In genomic region chr3:128152419-128153155, GRCh38 we compare ENCODE assay signal across 8 cellular contexts. TPM values are rescaled to one million over a fixed set of nuclear protein-coding genes. Genes with fewer than 3 reads are reported as not detected.
DNase-seq lines count a peak whose midpoint lies in the region; ATAC-seq, FAIRE-seq and TF ChIP-seq lines count a peak whose summit lies in the region.

No MANE protein-coding gene starts in this region.

- TF ChIP-seq CTCF in GM12875 (IDR thresholded peaks at IDR 0.05; ENCODE audit: borderline replicate concordance, insufficient read depth, low read depth, low read length) = no peak
- no peak for TF ChIP-seq CTCF in stomach (IDR thresholded peaks at IDR 0.05)

- H3K27me3 ChIP-seq in stomach = no peaks in the 10 kb centered on the region

- H3K27me3 Mint-ChIP-seq in activated T-helper 17 cell treated with anti-CD3 and anti-CD28 coated beads, Interleukin-2, amount 50 U/mL, for 72 hours = no peaks in the 10 kb centered on the region

- no peak for TF ChIP-seq POLR2A in stomach (IDR thresholded peaks at IDR 0.05)

- peaks cover 4% of the 10 kb centered on the region for H3K9me3 Mint-ChIP-seq in activated T-helper 17 cell treated with anti-CD3 and anti-CD28 coated beads, Interleukin-2, amount 50 U/mL, for 72 hours

- H3K4me3 ChIP-seq in GM12875 (ENCODE audit: low read depth, low read length) = peak overlapping the region; percentile 97
- H3K4me3 ChIP-seq in iPS-11a (ENCODE audit: low read depth, low read length) = peak overlapping the region; percentile 89
- H3K4me3 ChIP-seq in stomach = peak overlapping the region; percentile 83 to 99 (median 95)

- peaks cover 0 to 11% (median 7%) of the 10 kb centered on the region in 4 donors for H3K36me3 ChIP-seq in stomach

- H3K27ac ChIP-seq in stomach = peak overlapping the region; percentile 88 to 96 (median 91)

- no peak for FAIRE-seq in HTR-8/SVneo (lab: Jason Lieb, UNC)

- peaks cover 6 to 18% (median 12%) of the 10 kb centered on the region in 4 donors for H3K4me1 ChIP-seq in stomach

- TF ChIP-seq EP300 in stomach (IDR thresholded peaks at IDR 0.05) = no peak

- 58 to 69% (median 65%) methylated on average over 13 to 16 of the region's 29 CpGs for WGBS in stomach, 5 donors

- ATAC-seq in HG03354 (IDR thresholded peaks at IDR 0.05; ENCODE audit: poor library complexity, severe bottlenecking, unreplicated experiment) = peak; percentile 43
- ATAC-seq in activated T-helper 17 cell treated with anti-CD3 and anti-CD28 coated beads, Interleukin-2, amount 50 U/mL, for 72 hours (replicated peaks) = no peak
- no peak for ATAC-seq in GM18868 (IDR thresholded peaks at IDR 0.05; ENCODE audit: unreplicated experiment)

- H3K4me3 Mint-ChIP-seq in activated T-helper 17 cell treated with anti-CD3 and anti-CD28 coated beads, Interleukin-2, amount 50 U/mL, for 72 hours = peak overlapping the region; percentile 92

- intact Hi-C loops in stomach (cut with DNase I; ENCODE audit: low total_unique reads) = no loop called here

- H3K9me3 ChIP-seq in stomach = no peaks in the 10 kb centered on the region

- peak overlapping the region; percentile 67 for H3K27ac Mint-ChIP-seq in activated T-helper 17 cell treated with anti-CD3 and anti-CD28 coated beads, Interleukin-2, amount 50 U/mL, for 72 hours

- H3K36me3 Mint-ChIP-seq in activated T-helper 17 cell treated with anti-CD3 and anti-CD28 coated beads, Interleukin-2, amount 50 U/mL, for 72 hours (ENCODE audit: low read depth) = peaks cover 20% of the 10 kb centered on the region

- DNase-seq in stomach (no peak), HTR-8/SVneo (ENCODE audit: insufficient read length, low spot score) (no peak)
- no peak for DNase-seq in stimulated activated naive CD4-positive, alpha-beta T cell treated with Interleukin-2 at 50 U/mL for 16 hours (lab: John Stamatoyannopoulos, UW)

- peaks cover 9% of the 10 kb centered on the region for H3K4me1 Mint-ChIP-seq in activated T-helper 17 cell treated with anti-CD3 and anti-CD28 coated beads, Interleukin-2, amount 50 U/mL, for 72 hours

RNA-seq across cellular contexts. Expression of gene EEFSEC, which starts 0.7 kb away (rescaled TPM):
- total RNA-seq in activated T-helper 17 cell treated with anti-CD3 and anti-CD28 coated beads, Interleukin-2, amount 50 U/mL, for 72 hours = 10 to 100 TPM; 10.5 to 12.8 TPM
- total RNA-seq in stomach = 10 to 100 TPM in 4 of 5 donors, 1 to 10 TPM in 1; 5.0 to 39.1 (median 19.2) TPM
- 10 to 100 TPM in 1 of 3 donors, 1 to 10 TPM in 2; 8.0 to 12.2 (median 9.2) TPM for polyA plus RNA-seq in stomach

RNA-seq across cellular contexts. Expression of gene RUVBL1, which starts 29.0 kb away (rescaled TPM):
- total RNA-seq in activated T-helper 17 cell treated with anti-CD3 and anti-CD28 coated beads, Interleukin-2, amount 50 U/mL, for 72 hours = 10 to 100 TPM; 37.6 to 95.2 TPM
- 10 to 100 TPM in 2 of 5 donors, 1 to 10 TPM in 2, not detected in 1; 3.5 to 26.4 (median 9.2) TPM for total RNA-seq in stomach
- polyA plus RNA-seq in stomach = 10 to 100 TPM; 12.7 to 17.8 (median 14.6) TPM
